8 cellular contexts compared by ENCODE assay signal in the genomic region with DNA sequence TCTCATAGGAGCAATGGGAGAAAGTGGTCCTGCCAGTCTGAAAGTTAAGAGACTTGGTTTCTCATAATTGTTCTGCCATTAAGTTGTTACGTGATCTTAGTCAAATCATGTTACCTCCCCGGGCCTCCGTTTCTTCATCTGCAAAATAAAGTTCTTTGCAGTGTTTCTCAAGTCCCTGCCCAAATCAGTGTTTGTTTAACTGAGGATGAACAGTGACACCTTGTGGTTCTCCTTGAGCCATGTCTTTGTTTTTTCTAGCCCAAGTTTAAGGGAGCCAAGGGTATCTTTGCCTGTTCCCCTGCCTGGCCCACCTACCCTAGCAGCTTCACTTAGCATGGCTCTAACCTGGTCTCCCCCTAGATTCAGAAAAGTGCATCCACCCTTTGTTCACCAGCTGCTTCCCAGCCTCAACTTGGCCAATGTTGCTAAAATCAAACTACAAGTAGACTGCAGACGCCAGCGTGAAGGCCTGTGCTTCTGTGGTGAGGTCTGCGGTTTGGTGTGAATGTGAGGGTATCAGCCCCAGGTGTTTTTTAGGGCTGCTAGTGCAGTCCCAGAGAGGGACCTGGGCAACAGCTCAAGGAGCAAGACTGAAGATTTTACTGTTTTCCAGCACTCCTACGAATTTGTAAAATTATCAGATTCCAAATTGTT. TPM values are rescaled to one million over a fixed set of nuclear protein-coding genes. Genes with fewer than 3 reads are reported as not detected.
DNase-seq lines count a peak whose midpoint lies in the region; ATAC-seq and TF ChIP-seq lines count a peak whose summit lies in the region.

No MANE protein-coding gene starts in this region.

- ATAC-seq in GM19395 (IDR thresholded peaks at IDR 0.05; ENCODE audit: unreplicated experiment) (peak; percentile 60), body of pancreas (peak; percentile 38)

- POLR2A ChIA-PET in Caco-2 (lab: Charles Lee): no interaction called here
- POLR2A ChIA-PET in activated CD4-positive, alpha-beta memory T cell treated with anti-CD3 and anti-CD28 coated beads for 36 hours (lab: Charles Lee): no interaction called here

- H3K27ac Mint-ChIP-seq in Caco-2 (ENCODE audit: unreplicated experiment): no peak overlapping the region
- no peak overlapping the region for H3K27ac Mint-ChIP-seq in activated CD4-positive, alpha-beta memory T cell treated with anti-CD3 and anti-CD28 coated beads for 36 hours

- H3K4me3 ChIP-seq in Caco-2 (ENCODE audit: low read depth, low read length) (no peak overlapping the region), body of pancreas (no peak overlapping the region)

- BruUV-seq in Caco-2 (replicated peaks; lab: Mats Ljungman, UMichigan): no TSS peak

- no peaks in the 10 kb centered on the region for H3K9me3 ChIP-seq in Caco-2
- H3K9me3 ChIP-seq in body of pancreas: no peaks in the 10 kb centered on the region

- no peak overlapping the region for H3K27ac ChIP-seq in body of pancreas

- no peak for TF ChIP-seq POLR2A in body of pancreas (IDR thresholded peaks at IDR 0.05)

- no peak overlapping the region for H3K4me3 Mint-ChIP-seq in Caco-2 (ENCODE audit: unreplicated experiment)
- H3K4me3 Mint-ChIP-seq in activated CD4-positive, alpha-beta memory T cell treated with anti-CD3 and anti-CD28 coated beads for 36 hours: no peak overlapping the region

- peak; percentile 91 to 95 for TF ChIP-seq CTCF in Caco-2 (IDR thresholded peaks at IDR 0.05; ENCODE audit: insufficient read depth in 1 of 2, low read depth in 1 of 2, low read length in 1 of 2, severe bottlenecking in 1 of 2, unreplicated experiment in 1 of 2)
- peak in 5 of 7 experiments; percentile 20 to 55 (median 47) for TF ChIP-seq CTCF in body of pancreas (IDR thresholded peaks at IDR 0.05)

- WGBS in body of pancreas, 2 donors: 62 to 68% methylated on average over 7 of the region's 7 CpGs

- H3K36me3 ChIP-seq in Caco-2 (ENCODE audit: control insufficient read depth, insufficient read depth, low read length) (no peaks in the 10 kb centered on the region), body of pancreas (replicated peaks in 1 of 2; ENCODE audit: insufficient read depth in 1 of 2, low read depth in 2 of 2) (no peaks in the 10 kb centered on the region)

- no peaks in the 10 kb centered on the region for H3K27me3 Mint-ChIP-seq in Caco-2 (ENCODE audit: insufficient read depth, unreplicated experiment)
- peaks cover 1% of the 10 kb centered on the region for H3K27me3 Mint-ChIP-seq in activated CD4-positive, alpha-beta memory T cell treated with anti-CD3 and anti-CD28 coated beads for 36 hours

- no peaks in the 10 kb centered on the region for H3K36me3 Mint-ChIP-seq in Caco-2 (ENCODE audit: insufficient read depth, unreplicated experiment)
- H3K36me3 Mint-ChIP-seq in activated CD4-positive, alpha-beta memory T cell treated with anti-CD3 and anti-CD28 coated beads for 36 hours: no peaks in the 10 kb centered on the region

- H3K4me1 ChIP-seq in Caco-2: peaks cover 32% of the 10 kb centered on the region
- peaks cover 11% of the 10 kb centered on the region for H3K4me1 ChIP-seq in body of pancreas

- H3K9me3 Mint-ChIP-seq in Caco-2 (ENCODE audit: unreplicated experiment): no peaks in the 10 kb centered on the region
- no peaks in the 10 kb centered on the region for H3K9me3 Mint-ChIP-seq in activated CD4-positive, alpha-beta memory T cell treated with anti-CD3 and anti-CD28 coated beads for 36 hours

- peaks cover 30% of the 10 kb centered on the region for H3K4me1 Mint-ChIP-seq in Caco-2 (ENCODE audit: low read depth, unreplicated experiment)
- no peaks in the 10 kb centered on the region for H3K4me1 Mint-ChIP-seq in activated CD4-positive, alpha-beta memory T cell treated with anti-CD3 and anti-CD28 coated beads for 36 hours (ENCODE audit: low read depth)

- peak; percentile 60 to 77 for DNase-seq in Caco-2
- DNase-seq in NCI-H2196 (lab: John Stamatoyannopoulos, UW; ENCODE audit: unreplicated experiment): peak; percentile 41
- DNase-seq in body of pancreas: peak in 1 of 4 donors; percentile 10
- peak; percentile 61 for DNase-seq in inferior parietal cortex (ENCODE audit: extremely low spot score)
- DNase-seq in superior temporal gyrus (ENCODE audit: extremely low spot score): peak; percentile 78
- no peak for DNase-seq in activated CD4-positive, alpha-beta memory T cell treated with anti-CD3 and anti-CD28 coated beads for 36 hours
- no peak for DNase-seq in ureter (ENCODE audit: low spot score)

- H3K27me3 ChIP-seq in Caco-2 (replicated peaks; ENCODE audit: control insufficient read depth, insufficient read depth, low read length) (no peaks in the 10 kb centered on the region), body of pancreas (no peaks in the 10 kb centered on the region)

- CTCF ChIA-PET in Caco-2 (lab: Charles Lee): interaction anchor here (3.3 kb wide), 1 partner anchor 49 kb away, joined by 13 read pairs; no protein-coding TSS in a partner anchor
- CTCF ChIA-PET in activated CD4-positive, alpha-beta memory T cell treated with anti-CD3 and anti-CD28 coated beads for 36 hours (lab: Charles Lee): interaction anchor here (1.5 kb wide), 1 partner anchor 49 kb away, joined by 4 read pairs; no protein-coding TSS in a partner anchor

- intact Hi-C loops in Caco-2 (cut with micrococcal nuclease; ENCODE audit: unreplicated experiment) (loop anchor here (1.0 to 5.0 kb wide), 7 partner anchors 25 to 559 kb away; no protein-coding TSS in a partner anchor), body of pancreas (cut with DNase I) (loop anchor here (10.0 kb wide), 1 partner anchor 55 kb away; no protein-coding TSS in a partner anchor)
- intact Hi-C loops in activated CD4-positive, alpha-beta memory T cell treated with anti-CD3 and anti-CD28 coated beads for 36 hours (cut with micrococcal nuclease): loop anchor here (1.0 to 2.0 kb wide), 2 partner anchors 49 to 463 kb away; no protein-coding TSS in a partner anchor

RNA-seq across cellular contexts. Expression of a gene that starts 35.5 kb away (rescaled TPM):
- total RNA-seq in Caco-2 (2022) (60.6 and 78.4 TPM in 2 replicates), body of pancreas (10 to 100 TPM; 25.4 to 54.4 TPM), ureter (25.0 TPM)
- under 1 TPM; 0.33 to 0.36 TPM for total RNA-seq in activated CD4-positive, alpha-beta memory T cell treated with anti-CD3 and anti-CD28 coated beads for 36 hours

Comparison
In these comparisons a context has a peak if more than half of its experiments do, and no peak if none do; other contexts are left out.
1. DNase-seq: peak in Caco-2 (2 of 2), NCI-H2196 (single experiment), inferior parietal cortex (single experiment) and superior temporal gyrus (single experiment); none in activated CD4-positive, alpha-beta memory T cell treated with anti-CD3 and anti-CD28 coated beads for 36 hours (single experiment) and ureter (single experiment).
2. RNA of a gene that starts 35.5 kb away (total RNA-seq): 60.6 to 78.4 TPM in Caco-2, 25.4 to 54.4 TPM in body of pancreas and 25.0 TPM in ureter (single experiment); 0.33 to 0.36 TPM in activated CD4-positive, alpha-beta memory T cell treated with anti-CD3 and anti-CD28 coated beads for 36 hours; every median in the first group is over 10 times any median in the second.